In genomic region chr4:86107112-86107511, GRCh38 we compare ENCODE assay signal across 20 cellular contexts.
DNase-seq lines count a peak whose midpoint lies in the region; ATAC-seq, FAIRE-seq and TF ChIP-seq lines count a peak whose summit lies in the region.
"Had no signal": no experiment of that assay in that cellular context is flagged by ENCODE, and none has a peak within 500 bp of the region (broad histone marks: within the 10 kb centered on the region; RNA-seq: fewer than 3 reads in every experiment).

No MANE protein-coding gene starts in this region.

- ATAC-seq in GM23338 (no peak), lung (ENCODE audit: insufficient read depth, low FRiP score) (peak; percentile 27), thoracic aorta (ENCODE audit: insufficient number of reproducible peaks, low FRiP score, low read depth) (no peak)
- ATAC-seq: HCT116 had no signal

- DNase-seq in GM23338 (ENCODE audit: low spot score) = no peak
- no peak for DNase-seq in lung (ENCODE audit: low spot score)
- DNase-seq in thoracic aorta (ENCODE audit: low spot score) = no peak
- DNase-seq in frontal cortex (ENCODE audit: low spot score in 2 of 2) = no peak
- DNase-seq in BE2C = no peak
- no peak for DNase-seq in NCI-H2196 (lab: John Stamatoyannopoulos, UW; ENCODE audit: unreplicated experiment)
- no peak for DNase-seq in effector CD4-positive, alpha-beta T cell
- DNase-seq: ACHN; Caco-2; CD4-positive, alpha-beta T cell; GF-D8; GOT3; H7; HFFc6 had no signal

- H3K4me3 Mint-ChIP-seq in GM23338 = no peak overlapping the region
- H3K4me3 Mint-ChIP-seq: CD4-positive, alpha-beta T cell; HFFc6 had no signal

- H3K9me3 ChIP-seq in lung (ENCODE audit: control insufficient read depth in 2 of 2, insufficient read depth in 1 of 2, low read length in 1 of 2) (peaks cover 0 to under 1% of the 10 kb centered on the region in 2 donors), thoracic aorta (peaks cover under 1% of the 10 kb centered on the region), BE2C (no peaks in the 10 kb centered on the region)
- H3K9me3 ChIP-seq: Caco-2 had no signal

- no peaks in the 10 kb centered on the region for H3K9me2 ChIP-seq in GM23338 (ENCODE audit: insufficient read depth)

- peaks cover under 1% of the 10 kb centered on the region; the same call in 2 of the 3 replicates for H3K9me3 Mint-ChIP-seq in GM23338

- H3K27ac ChIP-seq in GM23338 (ENCODE audit: low read depth) (no peak overlapping the region), lung (ENCODE audit: low read depth in 1 of 2, low read length in 1 of 2) (no peak overlapping the region), thoracic aorta (peak overlapping the region in 1 of 2 donors; percentile 33)
- H3K27ac ChIP-seq: C4-2B, HL-60 had no signal

- H3K4me2 ChIP-seq in GM23338 = no peak overlapping the region

- no peaks in the 10 kb centered on the region for H3K27me3 Mint-ChIP-seq in GM23338 (ENCODE audit: insufficient read depth, low read depth, poor library complexity)
- H3K27me3 Mint-ChIP-seq: CD4-positive, alpha-beta T cell had no signal

- no peaks in the 10 kb centered on the region for H3F3A ChIP-seq in GM23338 (replicated peaks; ENCODE audit: low read depth)

- WGBS in lung, 2 donors = 60 to 79% methylated on average over 6 of the region's 6 CpGs

- no peaks in the 10 kb centered on the region for H3K36me3 Mint-ChIP-seq in GM23338 (ENCODE audit: low read depth)

- H3K4me1 Mint-ChIP-seq in GM23338 = peaks cover 7% of the 10 kb centered on the region; the same call in 1 of the 3 replicates

- H3K27ac Mint-ChIP-seq in GM23338 = no peak overlapping the region
- H3K27ac Mint-ChIP-seq: CD4-positive, alpha-beta T cell; HFFc6 had no signal

- peak overlapping the region; percentile 33 for H2AFZ ChIP-seq in GM23338

- H3K4me1 ChIP-seq in GM23338 (ENCODE audit: insufficient read depth) (peaks cover 7% of the 10 kb centered on the region; the same call in 1 of the 2 replicates), lung (ENCODE audit: control insufficient read depth in 2 of 2, insufficient read depth in 2 of 2, low read length in 2 of 2) (no peaks in the 10 kb centered on the region), thoracic aorta (ENCODE audit: control insufficient read depth in 1 of 2, low read depth in 2 of 2) (peaks cover 3 to 9% of the 10 kb centered on the region in 2 donors), BE2C (no peaks in the 10 kb centered on the region)
- H3K4me1 ChIP-seq: Caco-2 had no signal

- H3K4me3 ChIP-seq in GM23338 = no peak overlapping the region
- no peak overlapping the region for H3K4me3 ChIP-seq in lung
- H3K4me3 ChIP-seq in thoracic aorta = peak overlapping the region; percentile 46
- no peak overlapping the region for H3K4me3 ChIP-seq in BE2C (ENCODE audit: low read depth, low read length)

- H3K36me3 ChIP-seq in GM23338 (ENCODE audit: insufficient read depth) (no peaks in the 10 kb centered on the region), lung (ENCODE audit: control insufficient read depth in 2 of 2, insufficient read depth in 2 of 2, low read length in 2 of 2) (no peaks in the 10 kb centered on the region), thoracic aorta (no peaks in the 10 kb centered on the region), BE2C (no peaks in the 10 kb centered on the region)

- no peak for TF ChIP-seq CTCF in GM23338 (conservative IDR thresholded peaks at IDR 0.05; ENCODE audit: low read depth in 2 of 2)
- no peak for TF ChIP-seq CTCF in lung (IDR thresholded peaks at IDR 0.05; ENCODE audit: control extremely low read depth, extremely low read depth)
- TF ChIP-seq CTCF in thoracic aorta (IDR thresholded peaks at IDR 0.05) = no peak
- TF ChIP-seq CTCF in BE2C (IDR thresholded peaks at IDR 0.05; ENCODE audit: low read depth, low read length) = no peak

- FAIRE-seq in frontal cortex (lab: Jason Lieb, UNC) = no peak
- FAIRE-seq: A204.1, D721Med, GM19239 had no signal

- H3K27me3 ChIP-seq in GM23338 (ENCODE audit: insufficient read depth) (no peaks in the 10 kb centered on the region), lung (ENCODE audit: control insufficient read depth, insufficient read depth) (no peaks in the 10 kb centered on the region), thoracic aorta (replicated peaks; ENCODE audit: insufficient read depth) (no peaks in the 10 kb centered on the region), BE2C (no peaks in the 10 kb centered on the region)

- no peaks in the 10 kb centered on the region for H3K79me2 ChIP-seq in GM23338 (replicated peaks; ENCODE audit: insufficient read depth)

- no peaks in the 10 kb centered on the region for H4K20me1 ChIP-seq in GM23338 (replicated peaks; ENCODE audit: insufficient read depth)

TF ChIP-seq in GM23338, 12 proteins besides CTCF, POLR2A, EP300 and RAD21:
- TF ChIP-seq NANOG (IDR thresholded peaks at IDR 0.05; ENCODE audit: borderline replicate concordance) = no peak
- no peak for TF ChIP-seq POLR2AphosphoS5 (IDR thresholded peaks at IDR 0.05; ENCODE audit: low read depth)
- TF ChIP-seq EZH2phosphoT487 (IDR thresholded peaks at IDR 0.05; ENCODE audit: unreplicated experiment) = no peak
- TF ChIP-seq EZH2 (IDR thresholded peaks at IDR 0.05; ENCODE audit: low read depth, unreplicated experiment) = no peak
- TF ChIP-seq, protein P1, sequence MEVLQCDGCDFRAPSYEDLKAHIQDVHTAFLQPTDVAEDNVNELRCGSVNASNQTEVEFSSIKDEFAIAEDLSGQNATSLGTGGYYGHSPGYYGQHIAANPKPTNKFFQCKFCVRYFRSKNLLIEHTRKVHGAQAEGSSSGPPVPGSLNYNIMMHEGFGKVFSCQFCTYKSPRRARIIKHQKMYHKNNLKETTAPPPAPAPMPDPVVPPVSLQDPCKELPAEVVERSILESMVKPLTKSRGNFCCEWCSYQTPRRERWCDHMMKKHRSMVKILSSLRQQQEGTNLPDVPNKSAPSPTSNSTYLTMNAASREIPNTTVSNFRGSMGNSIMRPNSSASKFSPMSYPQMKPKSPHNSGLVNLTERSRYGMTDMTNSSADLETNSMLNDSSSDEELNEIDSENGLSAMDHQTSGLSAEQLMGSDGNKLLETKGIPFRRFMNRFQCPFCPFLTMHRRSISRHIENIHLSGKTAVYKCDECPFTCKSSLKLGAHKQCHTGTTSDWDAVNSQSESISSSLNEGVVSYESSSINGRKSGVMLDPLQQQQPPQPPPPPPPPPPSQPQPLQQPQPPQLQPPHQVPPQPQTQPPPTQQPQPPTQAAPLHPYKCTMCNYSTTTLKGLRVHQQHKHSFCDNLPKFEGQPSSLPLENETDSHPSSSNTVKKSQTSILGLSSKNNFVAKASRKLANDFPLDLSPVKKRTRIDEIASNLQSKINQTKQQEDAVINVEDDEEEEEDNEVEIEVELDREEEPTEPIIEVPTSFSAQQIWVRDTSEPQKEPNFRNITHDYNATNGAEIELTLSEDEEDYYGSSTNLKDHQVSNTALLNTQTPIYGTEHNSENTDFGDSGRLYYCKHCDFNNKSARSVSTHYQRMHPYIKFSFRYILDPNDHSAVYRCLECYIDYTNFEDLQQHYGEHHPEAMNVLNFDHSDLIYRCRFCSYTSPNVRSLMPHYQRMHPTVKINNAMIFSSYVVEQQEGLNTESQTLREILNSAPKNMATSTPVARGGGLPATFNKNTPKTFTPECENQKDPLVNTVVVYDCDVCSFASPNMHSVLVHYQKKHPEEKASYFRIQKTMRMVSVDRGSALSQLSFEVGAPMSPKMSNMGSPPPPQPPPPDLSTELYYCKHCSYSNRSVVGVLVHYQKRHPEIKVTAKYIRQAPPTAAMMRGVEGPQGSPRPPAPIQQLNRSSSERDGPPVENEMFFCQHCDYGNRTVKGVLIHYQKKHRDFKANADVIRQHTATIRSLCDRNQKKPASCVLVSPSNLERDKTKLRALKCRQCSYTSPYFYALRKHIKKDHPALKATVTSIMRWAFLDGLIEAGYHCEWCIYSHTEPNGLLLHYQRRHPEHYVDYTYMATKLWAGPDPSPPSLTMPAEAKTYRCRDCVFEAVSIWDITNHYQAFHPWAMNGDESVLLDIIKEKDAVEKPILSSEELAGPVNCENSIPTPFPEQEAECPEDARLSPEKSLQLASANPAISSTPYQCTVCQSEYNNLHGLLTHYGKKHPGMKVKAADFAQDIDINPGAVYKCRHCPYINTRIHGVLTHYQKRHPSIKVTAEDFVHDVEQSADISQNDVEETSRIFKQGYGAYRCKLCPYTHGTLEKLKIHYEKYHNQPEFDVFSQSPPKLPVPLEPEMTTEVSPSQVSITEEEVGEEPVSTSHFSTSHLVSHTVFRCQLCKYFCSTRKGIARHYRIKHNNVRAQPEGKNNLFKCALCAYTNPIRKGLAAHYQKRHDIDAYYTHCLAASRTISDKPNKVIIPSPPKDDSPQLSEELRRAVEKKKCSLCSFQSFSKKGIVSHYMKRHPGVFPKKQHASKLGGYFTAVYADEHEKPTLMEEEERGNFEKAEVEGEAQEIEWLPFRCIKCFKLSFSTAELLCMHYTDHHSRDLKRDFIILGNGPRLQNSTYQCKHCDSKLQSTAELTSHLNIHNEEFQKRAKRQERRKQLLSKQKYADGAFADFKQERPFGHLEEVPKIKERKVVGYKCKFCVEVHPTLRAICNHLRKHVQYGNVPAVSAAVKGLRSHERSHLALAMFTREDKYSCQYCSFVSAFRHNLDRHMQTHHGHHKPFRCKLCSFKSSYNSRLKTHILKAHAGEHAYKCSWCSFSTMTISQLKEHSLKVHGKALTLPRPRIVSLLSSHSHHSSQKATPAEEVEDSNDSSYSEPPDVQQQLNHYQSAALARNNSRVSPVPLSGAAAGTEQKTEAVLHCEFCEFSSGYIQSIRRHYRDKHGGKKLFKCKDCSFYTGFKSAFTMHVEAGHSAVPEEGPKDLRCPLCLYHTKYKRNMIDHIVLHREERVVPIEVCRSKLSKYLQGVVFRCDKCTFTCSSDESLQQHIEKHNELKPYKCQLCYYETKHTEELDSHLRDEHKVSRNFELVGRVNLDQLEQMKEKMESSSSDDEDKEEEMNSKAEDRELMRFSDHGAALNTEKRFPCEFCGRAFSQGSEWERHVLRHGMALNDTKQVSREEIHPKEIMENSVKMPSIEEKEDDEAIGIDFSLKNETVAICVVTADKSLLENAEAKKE (CRISPR knock-in tag; IDR thresholded peaks at IDR 0.05) = no peak
TF ChIP-seq in GM23338: peak in this region for 0.
